1 cellular context compared by ENCODE assay signal in the genomic region with DNA sequence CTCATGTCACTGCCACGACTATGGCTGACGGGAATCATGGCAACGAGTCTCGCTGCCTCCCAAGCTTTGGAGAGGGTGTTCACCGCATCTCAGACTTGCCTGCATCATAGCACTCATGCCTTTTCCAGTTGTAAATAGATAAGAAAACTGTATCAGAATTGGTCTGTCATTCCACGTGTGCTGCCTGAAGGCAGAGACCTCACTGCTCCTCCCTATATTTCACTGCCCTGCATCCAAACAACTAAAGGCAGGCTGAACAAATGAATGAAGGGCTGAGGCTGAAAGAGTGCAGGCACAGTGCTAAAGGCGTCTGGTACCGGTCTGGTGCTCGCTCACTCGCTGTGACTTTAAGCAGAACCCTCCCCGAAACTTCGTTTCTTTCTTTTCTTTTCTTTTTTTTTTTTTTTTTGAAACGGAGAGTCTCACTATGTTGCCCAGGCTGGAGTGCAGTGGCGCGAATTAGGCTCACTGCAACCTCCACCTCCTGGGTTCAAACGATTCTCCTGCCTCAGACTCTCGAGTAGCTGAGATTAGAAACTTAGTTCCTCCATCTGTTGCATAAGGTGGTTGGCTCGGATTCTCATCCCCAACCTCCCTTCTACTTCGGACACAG.
TF ChIP-seq lines count a peak whose summit lies in the region.

No MANE protein-coding gene starts in this region.

TF ChIP-seq in K562, 482 proteins besides CTCF, POLR2A, EP300 and RAD21 (continued from another document):
- TF ChIP-seq, protein P1, sequence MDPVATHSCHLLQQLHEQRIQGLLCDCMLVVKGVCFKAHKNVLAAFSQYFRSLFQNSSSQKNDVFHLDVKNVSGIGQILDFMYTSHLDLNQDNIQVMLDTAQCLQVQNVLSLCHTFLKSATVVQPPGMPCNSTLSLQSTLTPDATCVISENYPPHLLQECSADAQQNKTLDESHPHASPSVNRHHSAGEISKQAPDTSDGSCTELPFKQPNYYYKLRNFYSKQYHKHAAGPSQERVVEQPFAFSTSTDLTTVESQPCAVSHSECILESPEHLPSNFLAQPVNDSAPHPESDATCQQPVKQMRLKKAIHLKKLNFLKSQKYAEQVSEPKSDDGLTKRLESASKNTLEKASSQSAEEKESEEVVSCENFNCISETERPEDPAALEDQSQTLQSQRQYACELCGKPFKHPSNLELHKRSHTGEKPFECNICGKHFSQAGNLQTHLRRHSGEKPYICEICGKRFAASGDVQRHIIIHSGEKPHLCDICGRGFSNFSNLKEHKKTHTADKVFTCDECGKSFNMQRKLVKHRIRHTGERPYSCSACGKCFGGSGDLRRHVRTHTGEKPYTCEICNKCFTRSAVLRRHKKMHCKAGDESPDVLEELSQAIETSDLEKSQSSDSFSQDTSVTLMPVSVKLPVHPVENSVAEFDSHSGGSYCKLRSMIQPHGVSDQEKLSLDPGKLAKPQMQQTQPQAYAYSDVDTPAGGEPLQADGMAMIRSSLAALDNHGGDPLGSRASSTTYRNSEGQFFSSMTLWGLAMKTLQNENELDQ (CRISPR knock-in tag; IDR thresholded peaks at IDR 0.05; ENCODE audit: borderline replicate concordance): 0 out of 2 replicates have a peak, but pooled peaks have one; percentile 25
- TF ChIP-seq TBP (optimal IDR thresholded peaks at IDR 0.05; ENCODE audit: low read depth, low read length) (no peak), SMARCA5 (IDR thresholded peaks at IDR 0.05) (peak; percentile 88), IFI16 (CRISPR knock-in tag; IDR thresholded peaks at IDR 0.05) (peak; percentile 52; the same call in 1 of the 2 replicates), NUFIP1 (IDR thresholded peaks at IDR 0.05; ENCODE audit: partially characterized antibody) (no peak)
- TF ChIP-seq, protein P2, sequence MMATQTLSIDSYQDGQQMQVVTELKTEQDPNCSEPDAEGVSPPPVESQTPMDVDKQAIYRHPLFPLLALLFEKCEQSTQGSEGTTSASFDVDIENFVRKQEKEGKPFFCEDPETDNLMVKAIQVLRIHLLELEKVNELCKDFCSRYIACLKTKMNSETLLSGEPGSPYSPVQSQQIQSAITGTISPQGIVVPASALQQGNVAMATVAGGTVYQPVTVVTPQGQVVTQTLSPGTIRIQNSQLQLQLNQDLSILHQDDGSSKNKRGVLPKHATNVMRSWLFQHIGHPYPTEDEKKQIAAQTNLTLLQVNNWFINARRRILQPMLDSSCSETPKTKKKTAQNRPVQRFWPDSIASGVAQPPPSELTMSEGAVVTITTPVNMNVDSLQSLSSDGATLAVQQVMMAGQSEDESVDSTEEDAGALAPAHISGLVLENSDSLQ (IDR thresholded peaks at IDR 0.05): peak; percentile 39; the same call in 1 of the 2 replicates
